ENCODE assay signal across 13 cellular contexts in genomic region chr15:66830358-66830757, GRCh38.
DNase-seq lines count a peak whose midpoint lies in the region; TF ChIP-seq lines count a peak whose summit lies in the region.
"Had no signal": no experiment of that assay in that cellular context is flagged by ENCODE, and none has a peak within 500 bp of the region (broad histone marks: within the 10 kb centered on the region; RNA-seq: fewer than 3 reads in every experiment).

No MANE protein-coding gene starts in this region.

- DNase-seq in ELR (ENCODE audit: low read depth) (peak; percentile 75), RWPE1 (ENCODE audit: low spot score) (peak; percentile 76), fibroblast of peridontal ligament (ENCODE audit: extremely low read depth) (peak; percentile 75), myocyte (ENCODE audit: low read depth) (peak; percentile 43), NCI-H1105 treated with DMSO at 0.1 percent for 48 hours (lab: John Stamatoyannopoulos, UW) (no peak), DMS79 treated with DMSO at 0.1 percent for 48 hours (lab: John Stamatoyannopoulos, UW) (no peak), NCI-H2029 treated with DMSO at 0.1 percent for 48 hours (lab: John Stamatoyannopoulos, UW) (no peak), endothelial cell (ENCODE audit: low spot score) (no peak)
- DNase-seq: COR-L47, endodermal cell had no signal

- no peaks in the 10 kb centered on the region for H3K4me1 Mint-ChIP-seq in endothelial cell (ENCODE audit: unreplicated experiment)

- no peak overlapping the region for H3K4me3 Mint-ChIP-seq in endothelial cell (ENCODE audit: unreplicated experiment)
- H3K4me3 Mint-ChIP-seq: activated T-helper 1 cell treated with anti-CD3 and anti-CD28 coated beads, Interleukin-12 subunit alpha, Interleukin-12 subunit beta, Interleukin-2, Interleukin-4 antibody, amounts not matched to agents 30 ng/mL and 10 ng/mL and 1 ng/mL, durations not matched to agents 14 hours and 24 hours and 36 hours; endodermal cell had no signal

- POLR2A ChIA-PET in RWPE1 (lab: Yijun Ruan, JAX; ENCODE audit: low non-redundant PET) = no interaction called here

- H3K27ac ChIP-seq in RWPE1 = peak overlapping the region; percentile 39; the same call in 1 of the 2 replicates
- H3K27ac ChIP-seq: prostate gland, VCaP had no signal

- H3K9me3 Mint-ChIP-seq in endothelial cell (ENCODE audit: unreplicated experiment) = no peaks in the 10 kb centered on the region
- H3K9me3 Mint-ChIP-seq: activated T-helper 1 cell treated with anti-CD3 and anti-CD28 coated beads, Interleukin-12 subunit alpha, Interleukin-12 subunit beta, Interleukin-2, Interleukin-4 antibody, amounts not matched to agents 30 ng/mL and 10 ng/mL and 1 ng/mL, durations not matched to agents 14 hours and 24 hours and 36 hours; endodermal cell had no signal

- H3K27me3 Mint-ChIP-seq in endothelial cell (ENCODE audit: unreplicated experiment) = peaks cover 4% of the 10 kb centered on the region

- no peak for TF ChIP-seq CTCF in RWPE1 (conservative IDR thresholded peaks at IDR 0.05; ENCODE audit: low read depth)
- TF ChIP-seq CTCF in endothelial cell (IDR thresholded peaks at IDR 0.05; ENCODE audit: unreplicated experiment) = no peak

- H3K36me3 Mint-ChIP-seq in endothelial cell (ENCODE audit: low read depth, unreplicated experiment) = no peaks in the 10 kb centered on the region

- no peak overlapping the region for H3K27ac Mint-ChIP-seq in endothelial cell (ENCODE audit: unreplicated experiment)
- H3K27ac Mint-ChIP-seq: activated T-helper 1 cell treated with anti-CD3 and anti-CD28 coated beads, Interleukin-12 subunit alpha, Interleukin-12 subunit beta, Interleukin-2, Interleukin-4 antibody, amounts not matched to agents 30 ng/mL and 10 ng/mL and 1 ng/mL, durations not matched to agents 14 hours and 24 hours and 36 hours; endodermal cell had no signal

- CTCF ChIA-PET in RWPE1 (lab: Yijun Ruan, JAX) = interaction anchor here (0.9 to 1.6 kb wide), 3 partner anchors 12 to 40 kb away, joined by 3 to 4 read pairs (median 3); no protein-coding TSS in a partner anchor

Comparison
In these comparisons a context has a peak if more than half of its experiments do, and no peak if none do; other contexts are left out.
1. DNase-seq: peak in ELR (single experiment), RWPE1 (single experiment), fibroblast of peridontal ligament (single experiment) and myocyte (single experiment); none in NCI-H1105 treated with DMSO at 0.1 percent for 48 hours (single experiment), DMS79 treated with DMSO at 0.1 percent for 48 hours (single experiment), NCI-H2029 treated with DMSO at 0.1 percent for 48 hours (single experiment) and endothelial cell (single experiment).